In genomic region chr5:68886814-68887213, GRCh38 we compare ENCODE assay signal across 22 cellular contexts.
"Had no signal": no experiment of that assay in that cellular context is flagged by ENCODE, and none has a peak within 500 bp of the region (broad histone marks: within the 10 kb centered on the region; RNA-seq: fewer than 3 reads in every experiment).

No MANE protein-coding gene starts in this region.

- H3K27me3 ChIP-seq: MG63, SJSA1 had no signal

- H3K4me3 ChIP-seq: MG63, SJSA1, SK-N-MC had no signal

- H3K4me1 ChIP-seq: SJSA1 had no signal

- H3K36me3 ChIP-seq: MG63, SJSA1 had no signal

- H3K27ac ChIP-seq: SJSA1, SK-N-MC had no signal

- H3K9me3 ChIP-seq: MG63, SJSA1 had no signal

- DNase-seq: Karpas-422, KBM-7, MG63, NCI-H1092 treated with DMSO at 0.1 percent for 48 hours, NCI-H1436, NCI-H187, NCI-H2029, NCI-H2081 treated with DMSO at 0.1 percent for 48 hours, NCI-H2171, NCI-H226, NCI-H446, NCI-H510A, NCI-H524 treated with DMSO at 0.1 percent for 48 hours, NCI-H69, NCI-H774, Right ventricle myocardium superior, RPMI8226, SIG-M5, SW 1271 had no signal

- FAIRE-seq: RCC 7860 had no signal
